23 cellular contexts compared by ENCODE assay signal in genomic region chr12:62967701-62968100, GRCh38.
"Had no signal": no experiment of that assay in that cellular context is flagged by ENCODE, and none has a peak within 500 bp of the region (broad histone marks: within the 10 kb centered on the region; RNA-seq: fewer than 3 reads in every experiment).

No MANE protein-coding gene starts in this region.

- H3K4me3 Mint-ChIP-seq: endodermal cell; naive B cell; nephron progenitor cell; stimulated activated memory B cell treated with anti-CD40 and anti-IgM and Interleukin-4, amounts not matched to agents 10 μg/mL and 1 μg/mL and 100 μg/mL, for 72 hours; stimulated activated naive CD8-positive, alpha-beta T cell treated with anti-CD3 and anti-CD28 coated beads, Interleukin-15, Interleukin-2, amounts not matched to agents 100 ng/mL and 50 ng/mL, for 24 hours had no signal

- H3K4me3 ChIP-seq: coronary artery, hepatocyte, left ventricle myocardium inferior, lung, tibial artery, upper lobe of left lung, uterus had no signal

- H3K36me3 ChIP-seq: left ventricle myocardium inferior, tibial artery, upper lobe of left lung, uterus had no signal

- H3K4me2 ChIP-seq: hepatocyte had no signal

- H3K36me3 Mint-ChIP-seq: naive B cell; stimulated activated memory B cell treated with anti-CD40 and anti-IgM and Interleukin-4, amounts not matched to agents 10 μg/mL and 1 μg/mL and 100 μg/mL, for 72 hours had no signal

- H3K27ac Mint-ChIP-seq: endodermal cell; naive B cell; nephron progenitor cell; stimulated activated memory B cell treated with anti-CD40 and anti-IgM and Interleukin-4, amounts not matched to agents 10 μg/mL and 1 μg/mL and 100 μg/mL, for 72 hours; stimulated activated naive CD8-positive, alpha-beta T cell treated with anti-CD3 and anti-CD28 coated beads, Interleukin-15, Interleukin-2, amounts not matched to agents 100 ng/mL and 50 ng/mL, for 24 hours had no signal

- DNase-seq: effector CD4-positive, alpha-beta T cell; endodermal cell; erythroblast; foreskin melanocyte; head of caudate nucleus; kidney; left cardiac atrium; left ventricle myocardium inferior; mesenchymal stem cell; midbrain; naive B cell; nephron progenitor cell; posterior cingulate gyrus; right cardiac atrium; stimulated activated CD4-positive, alpha-beta T cell treated with anti-CD3 and anti-CD28 coated beads, Interleukin-4, amount 100 ng/mL, for 24 hours; tibial artery; upper lobe of left lung; uterus had no signal

- H3K27me3 Mint-ChIP-seq: naive B cell; stimulated activated memory B cell treated with anti-CD40 and anti-IgM and Interleukin-4, amounts not matched to agents 10 μg/mL and 1 μg/mL and 100 μg/mL, for 72 hours; stimulated activated naive CD8-positive, alpha-beta T cell treated with anti-CD3 and anti-CD28 coated beads, Interleukin-15, Interleukin-2, amounts not matched to agents 100 ng/mL and 50 ng/mL, for 24 hours had no signal

- H3K9me3 Mint-ChIP-seq: endodermal cell; naive B cell; nephron progenitor cell; stimulated activated memory B cell treated with anti-CD40 and anti-IgM and Interleukin-4, amounts not matched to agents 10 μg/mL and 1 μg/mL and 100 μg/mL, for 72 hours; stimulated activated naive CD8-positive, alpha-beta T cell treated with anti-CD3 and anti-CD28 coated beads, Interleukin-15, Interleukin-2, amounts not matched to agents 100 ng/mL and 50 ng/mL, for 24 hours had no signal

- H3K9me3 ChIP-seq: left ventricle myocardium inferior, tibial artery, upper lobe of left lung, uterus had no signal

- H3K27ac ChIP-seq: coronary artery, left ventricle myocardium inferior, tibial artery, upper lobe of left lung, uterus had no signal

- H2AFZ ChIP-seq: hepatocyte had no signal

- H3K4me1 Mint-ChIP-seq: naive B cell; stimulated activated memory B cell treated with anti-CD40 and anti-IgM and Interleukin-4, amounts not matched to agents 10 μg/mL and 1 μg/mL and 100 μg/mL, for 72 hours had no signal

- ATAC-seq: left cardiac atrium; right cardiac atrium; stimulated activated memory B cell treated with anti-CD40 and anti-IgM and Interleukin-4, amounts not matched to agents 10 μg/mL and 1 μg/mL and 100 μg/mL, for 72 hours had no signal

- H3K79me2 ChIP-seq: hepatocyte had no signal

- H3K27me3 ChIP-seq: hepatocyte, tibial artery, upper lobe of left lung, uterus had no signal

- H3K4me1 ChIP-seq: left ventricle myocardium inferior, upper lobe of left lung, uterus had no signal
